ENCODE assay signal across 8 cellular contexts in genomic region chr12:630656-631632, GRCh38. TPM values are rescaled to one million over a fixed set of nuclear protein-coding genes. Genes with fewer than 3 reads are reported as not detected.
DNase-seq lines count a peak whose midpoint lies in the region; ATAC-seq and TF ChIP-seq lines count a peak whose summit lies in the region.

No MANE protein-coding gene starts in this region.

- no peaks in the 10 kb centered on the region for H3F3A ChIP-seq in PC-3 (ENCODE audit: low read length, unreplicated experiment)

- CTCF ChIA-PET in mammary epithelial cell (lab: Charles Lee; ENCODE audit: low non-redundant PET) (no interaction called here), PC-3 (lab: Charles Lee) (no interaction called here)

- H3K4me3 Mint-ChIP-seq in natural killer cell treated with Interleukin-12 subunit alpha and Interleukin-12 subunit beta and Interleukin-15 and Interleukin-18, amount 100 ng/mL, for 72 hours: peak overlapping the region; percentile 96

- BruUV-seq in mammary epithelial cell (replicated peaks; lab: Mats Ljungman, UMichigan) (no TSS peak), PC-3 (replicated peaks; lab: Mats Ljungman, UMichigan) (no TSS peak)

- H3K9ac ChIP-seq in mammary epithelial cell (ENCODE audit: insufficient read depth, low read length) (peak overlapping the region; percentile 47), PC-3 (ENCODE audit: low read length) (no peak overlapping the region)

- no peaks in the 10 kb centered on the region for H3K27me3 Mint-ChIP-seq in natural killer cell treated with Interleukin-12 subunit alpha and Interleukin-12 subunit beta and Interleukin-15 and Interleukin-18, amount 100 ng/mL, for 72 hours

- TF ChIP-seq CTCF in mammary epithelial cell (conservative IDR thresholded peaks at IDR 0.05 in 1 of 2, IDR thresholded peaks at IDR 0.05 in 1 of 2; ENCODE audit: extremely low read depth in 1 of 2, insufficient read depth in 1 of 2, low read depth in 1 of 2, low read length in 2 of 2) (no peak), transverse colon (IDR thresholded peaks at IDR 0.05) (no peak), PC-3 (conservative IDR thresholded peaks at IDR 0.05; ENCODE audit: low read depth, low read length) (no peak)

- dilution Hi-C loops in mammary epithelial cell (cut with HindIII; ENCODE audit: low sequenced_read_pairs): no loop called here

- DNase-seq in SJCRH30 (no peak), mammary epithelial cell (no peak), transverse colon (peak; percentile 84), KBM-7 (no peak), PC-3 (no peak)
- no peak for DNase-seq in natural killer cell treated with Interleukin-12 subunit alpha and Interleukin-12 subunit beta and Interleukin-15 and Interleukin-18, amount 100 ng/mL, for 72 hours (ENCODE audit: low spot score)

- peak; percentile 81 for ATAC-seq in GM18517 (IDR thresholded peaks at IDR 0.05; ENCODE audit: unreplicated experiment)
- peak; percentile 93 for ATAC-seq in HG02885 (IDR thresholded peaks at IDR 0.05; ENCODE audit: poor library complexity, unreplicated experiment)
- peak in 1 of 2 donors; percentile 99 for ATAC-seq in natural killer cell treated with Interleukin-12 subunit alpha and Interleukin-12 subunit beta and Interleukin-15 and Interleukin-18, amount 100 ng/mL, for 72 hours
- no peak for ATAC-seq in PC-3

- H3K9me3 ChIP-seq in SJCRH30 (replicated peaks): no peaks in the 10 kb centered on the region
- H3K9me3 ChIP-seq in mammary epithelial cell (replicated peaks; ENCODE audit: insufficient read depth, low read length): no peaks in the 10 kb centered on the region
- no peaks in the 10 kb centered on the region for H3K9me3 ChIP-seq in transverse colon
- H3K9me3 ChIP-seq in PC-3 (ENCODE audit: low read length): no peaks in the 10 kb centered on the region

- H3K36me3 Mint-ChIP-seq in natural killer cell treated with Interleukin-12 subunit alpha and Interleukin-12 subunit beta and Interleukin-15 and Interleukin-18, amount 100 ng/mL, for 72 hours: no peaks in the 10 kb centered on the region

- intact Hi-C loops in mammary epithelial cell (cut with micrococcal nuclease) (loop anchor here (5.0 to 10.0 kb wide), 2 partner anchors 34 to 56 kb away; no protein-coding TSS in a partner anchor), transverse colon (cut with DNase I; ENCODE audit: low total_unique reads) (no loop called here), PC-3 (cut with micrococcal nuclease) (no loop called here)

- peak; percentile 29 for TF ChIP-seq POLR2A in transverse colon (IDR thresholded peaks at IDR 0.05)

- POLR2A ChIA-PET in PC-3 (lab: Charles Lee; ENCODE audit: unreplicated experiment): no interaction called here

- H3K4me1 ChIP-seq in SJCRH30: peaks cover 15% of the 10 kb centered on the region
- peaks cover 18% of the 10 kb centered on the region for H3K4me1 ChIP-seq in mammary epithelial cell (ENCODE audit: insufficient read depth, low read length)
- peaks cover 0 to 18% (median 2%) of the 10 kb centered on the region in 4 donors for H3K4me1 ChIP-seq in transverse colon
- peaks cover 15% of the 10 kb centered on the region for H3K4me1 ChIP-seq in PC-3 (ENCODE audit: insufficient read depth, low read length)

- H2AFZ ChIP-seq in mammary epithelial cell (ENCODE audit: low read depth, low read length) (peak overlapping the region; percentile 87), PC-3 (ENCODE audit: low read length) (no peak overlapping the region)

- peaks cover 17 to 31% of the 10 kb centered on the region in 2 donors for H3K4me1 Mint-ChIP-seq in natural killer cell treated with Interleukin-12 subunit alpha and Interleukin-12 subunit beta and Interleukin-15 and Interleukin-18, amount 100 ng/mL, for 72 hours (ENCODE audit: low read depth in 2 of 2)

- peak overlapping the region; percentile 68; the same call in 1 of the 2 replicates for H3K27ac ChIP-seq in SJCRH30
- no peak overlapping the region for H3K27ac ChIP-seq in mammary epithelial cell (ENCODE audit: insufficient read depth, low read depth, low read length)
- peak overlapping the region; percentile 53 to 76 (median 64) for H3K27ac ChIP-seq in transverse colon
- H3K27ac ChIP-seq in PC-3 (ENCODE audit: low read length): no peak overlapping the region

- in situ Hi-C loops in mammary epithelial cell (cut with MboI; ENCODE audit: low sequenced_read_pairs in 2 of 2) (no loop called here), transverse colon (cut with MboI; ENCODE audit: low pct_ligation_motif_present in 1 of 4, low pct_unique_long_range_greater_than_20kb in 1 of 4, low sequenced_read_pairs in 3 of 4) (no loop called here), KBM-7 (cut with MboI; ENCODE audit: low pct_unique_long_range_greater_than_20kb, low sequenced_read_pairs) (no loop called here)

- H3K79me2 ChIP-seq in mammary epithelial cell (ENCODE audit: insufficient read depth, low read length) (no peaks in the 10 kb centered on the region), PC-3 (ENCODE audit: low read length) (no peaks in the 10 kb centered on the region)

- peak overlapping the region; percentile 36 to 91 for H3K27ac Mint-ChIP-seq in natural killer cell treated with Interleukin-12 subunit alpha and Interleukin-12 subunit beta and Interleukin-15 and Interleukin-18, amount 100 ng/mL, for 72 hours

- H4K20me1 ChIP-seq in mammary epithelial cell (ENCODE audit: insufficient read depth, low read length): no peaks in the 10 kb centered on the region
- H4K20me1 ChIP-seq in PC-3 (ENCODE audit: low read length): no peaks in the 10 kb centered on the region

- 97% methylated on average over 44 of the region's 45 CpGs for WGBS in mammary epithelial cell (ENCODE audit: low coverage, missing lambda C conversion rate)
- 58 to 75% methylated on average over 12 to 43 of the region's 45 CpGs for WGBS in transverse colon (ENCODE audit: low coverage in 1 of 2), 2 donors

- no peak for TF ChIP-seq EP300 in transverse colon (IDR thresholded peaks at IDR 0.05; ENCODE audit: low read depth)

- H3K36me3 ChIP-seq in SJCRH30 (no peaks in the 10 kb centered on the region), mammary epithelial cell (ENCODE audit: insufficient read depth, low read length) (no peaks in the 10 kb centered on the region), transverse colon (no peaks in the 10 kb centered on the region), PC-3 (ENCODE audit: low read depth, low read length) (no peaks in the 10 kb centered on the region)

- no peaks in the 10 kb centered on the region for H3K9me2 ChIP-seq in PC-3 (replicated peaks; ENCODE audit: low read length)

- no peaks in the 10 kb centered on the region for H3K9me3 Mint-ChIP-seq in natural killer cell treated with Interleukin-12 subunit alpha and Interleukin-12 subunit beta and Interleukin-15 and Interleukin-18, amount 100 ng/mL, for 72 hours

- H3K4me2 ChIP-seq in mammary epithelial cell (ENCODE audit: insufficient read depth, low read depth, low read length) (no peak overlapping the region), PC-3 (ENCODE audit: low read length) (no peak overlapping the region)

- H3K27me3 ChIP-seq in SJCRH30 (no peaks in the 10 kb centered on the region), mammary epithelial cell (ENCODE audit: insufficient read depth, low read length) (no peaks in the 10 kb centered on the region), transverse colon (no peaks in the 10 kb centered on the region), PC-3 (ENCODE audit: low read length) (no peaks in the 10 kb centered on the region)

- H3K4me3 ChIP-seq in SJCRH30 (no peak overlapping the region), mammary epithelial cell (replicated peaks in 1 of 3; ENCODE audit: insufficient read depth in 1 of 3, low read depth in 2 of 3, low read length in 3 of 3) (no peak overlapping the region), transverse colon (peak overlapping the region in 3 of 4 donors; percentile 9 to 33 (median 12)), PC-3 (ENCODE audit: low read length) (no peak overlapping the region)

RNA-seq across cellular contexts. Expression of gene NINJ2, which starts 32.3 kb away (rescaled TPM):
- 0.24 TPM in 1 of 2 replicates, not detected in the other for total RNA-seq in SJCRH30 (2014; rRNA removed; shearing (Covaris generic))
- under 1 TPM in 1 of 2 donors, not detected in 1; 0.17 TPM for total RNA-seq in mammary epithelial cell
- polyA plus RNA-seq in mammary epithelial cell: 0.12 TPM
- not detected for polyA minus RNA-seq in mammary epithelial cell
- 10 to 100 TPM in 1 of 2 donors, 1 to 10 TPM in 1; 8.6 to 15.3 TPM for total RNA-seq in natural killer cell treated with Interleukin-12 subunit alpha and Interleukin-12 subunit beta and Interleukin-15 and Interleukin-18, amount 100 ng/mL, for 72 hours
- 1 to 10 TPM; 1.4 to 8.0 (median 5.6) TPM for total RNA-seq in transverse colon
- total RNA-seq in PC-3 (2014; rRNA removed): not detected in 2 replicates

Comparison
In these comparisons a context has a peak if more than half of its experiments do, and no peak if none do; other contexts are left out.
1. H3K27ac ChIP-seq: peak in SJCRH30 (single experiment) and transverse colon (4 of 4); none in mammary epithelial cell (single experiment) and PC-3 (single experiment).
2. H3K4me3 ChIP-seq: peak in transverse colon (3 of 4); none in SJCRH30 (single experiment), mammary epithelial cell (0 of 3) and PC-3 (single experiment).